7 cellular contexts compared by ENCODE assay signal in genomic region chr18:26128192-26128591, GRCh38. TPM values are rescaled to one million over a fixed set of nuclear protein-coding genes. Genes with fewer than 3 reads are reported as not detected.
"Had no signal": no experiment of that assay in that cellular context is flagged by ENCODE, and none has a peak within 500 bp of the region (broad histone marks: within the 10 kb centered on the region; RNA-seq: fewer than 3 reads in every experiment).

No MANE protein-coding gene starts in this region.

RNA-seq across cellular contexts. Expression of gene PSMA8, which starts 5.5 kb away (rescaled TPM):
- total RNA-seq: LHCN-M2, MCF 10A, NCI-H460, PC-3, Peyer's patch, SJSA1 had no signal
- polyA plus RNA-seq: SK-N-SH had no signal
